ENCODE assay signal across 2 cellular contexts in the genomic region with DNA sequence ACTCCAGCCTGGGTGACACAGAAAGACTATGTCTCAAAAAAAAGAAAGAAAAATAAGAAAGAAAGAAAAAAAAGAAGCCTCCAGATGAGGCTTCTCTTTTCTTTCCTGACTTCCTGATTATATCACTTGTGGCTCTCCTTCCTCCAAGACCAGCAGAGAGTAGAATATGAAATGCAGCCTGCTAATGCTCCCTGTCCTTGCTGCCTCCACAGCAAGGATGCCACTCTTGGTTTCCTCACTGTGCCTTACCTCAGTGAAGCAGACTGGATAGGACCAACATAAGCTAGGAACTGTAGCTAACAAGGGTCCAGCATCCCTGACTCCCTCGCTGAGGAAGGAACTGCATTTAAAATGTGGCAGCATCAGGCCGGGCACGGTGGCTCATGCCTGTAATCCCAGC.
TF ChIP-seq lines count a peak whose summit lies in the region.

No MANE protein-coding gene starts in this region.

TF ChIP-seq in SK-N-SH treated with all-trans-retinoic acid at 6 μM for 48 hours, 23 proteins besides CTCF, POLR2A, EP300 and RAD21 (continued from another document):
- TF ChIP-seq, protein P1, sequence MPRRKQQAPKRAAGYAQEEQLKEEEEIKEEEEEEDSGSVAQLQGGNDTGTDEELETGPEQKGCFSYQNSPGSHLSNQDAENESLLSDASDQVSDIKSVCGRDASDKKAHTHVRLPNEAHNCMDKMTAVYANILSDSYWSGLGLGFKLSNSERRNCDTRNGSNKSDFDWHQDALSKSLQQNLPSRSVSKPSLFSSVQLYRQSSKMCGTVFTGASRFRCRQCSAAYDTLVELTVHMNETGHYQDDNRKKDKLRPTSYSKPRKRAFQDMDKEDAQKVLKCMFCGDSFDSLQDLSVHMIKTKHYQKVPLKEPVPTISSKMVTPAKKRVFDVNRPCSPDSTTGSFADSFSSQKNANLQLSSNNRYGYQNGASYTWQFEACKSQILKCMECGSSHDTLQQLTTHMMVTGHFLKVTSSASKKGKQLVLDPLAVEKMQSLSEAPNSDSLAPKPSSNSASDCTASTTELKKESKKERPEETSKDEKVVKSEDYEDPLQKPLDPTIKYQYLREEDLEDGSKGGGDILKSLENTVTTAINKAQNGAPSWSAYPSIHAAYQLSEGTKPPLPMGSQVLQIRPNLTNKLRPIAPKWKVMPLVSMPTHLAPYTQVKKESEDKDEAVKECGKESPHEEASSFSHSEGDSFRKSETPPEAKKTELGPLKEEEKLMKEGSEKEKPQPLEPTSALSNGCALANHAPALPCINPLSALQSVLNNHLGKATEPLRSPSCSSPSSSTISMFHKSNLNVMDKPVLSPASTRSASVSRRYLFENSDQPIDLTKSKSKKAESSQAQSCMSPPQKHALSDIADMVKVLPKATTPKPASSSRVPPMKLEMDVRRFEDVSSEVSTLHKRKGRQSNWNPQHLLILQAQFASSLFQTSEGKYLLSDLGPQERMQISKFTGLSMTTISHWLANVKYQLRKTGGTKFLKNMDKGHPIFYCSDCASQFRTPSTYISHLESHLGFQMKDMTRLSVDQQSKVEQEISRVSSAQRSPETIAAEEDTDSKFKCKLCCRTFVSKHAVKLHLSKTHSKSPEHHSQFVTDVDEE (CRISPR knock-in tag; IDR thresholded peaks at IDR 0.05): no peak
- TF ChIP-seq ARNTL (CRISPR knock-in tag; IDR thresholded peaks at IDR 0.05; ENCODE audit: borderline replicate concordance, low read depth): no peak
- TF ChIP-seq, protein P2, sequence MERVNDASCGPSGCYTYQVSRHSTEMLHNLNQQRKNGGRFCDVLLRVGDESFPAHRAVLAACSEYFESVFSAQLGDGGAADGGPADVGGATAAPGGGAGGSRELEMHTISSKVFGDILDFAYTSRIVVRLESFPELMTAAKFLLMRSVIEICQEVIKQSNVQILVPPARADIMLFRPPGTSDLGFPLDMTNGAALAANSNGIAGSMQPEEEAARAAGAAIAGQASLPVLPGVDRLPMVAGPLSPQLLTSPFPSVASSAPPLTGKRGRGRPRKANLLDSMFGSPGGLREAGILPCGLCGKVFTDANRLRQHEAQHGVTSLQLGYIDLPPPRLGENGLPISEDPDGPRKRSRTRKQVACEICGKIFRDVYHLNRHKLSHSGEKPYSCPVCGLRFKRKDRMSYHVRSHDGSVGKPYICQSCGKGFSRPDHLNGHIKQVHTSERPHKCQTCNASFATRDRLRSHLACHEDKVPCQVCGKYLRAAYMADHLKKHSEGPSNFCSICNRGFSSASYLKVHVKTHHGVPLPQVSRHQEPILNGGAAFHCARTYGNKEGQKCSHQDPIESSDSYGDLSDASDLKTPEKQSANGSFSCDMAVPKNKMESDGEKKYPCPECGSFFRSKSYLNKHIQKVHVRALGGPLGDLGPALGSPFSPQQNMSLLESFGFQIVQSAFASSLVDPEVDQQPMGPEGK (CRISPR knock-in tag; IDR thresholded peaks at IDR 0.05; ENCODE audit: borderline replicate concordance): no peak
- TF ChIP-seq SNAI2 (CRISPR knock-in tag; IDR thresholded peaks at IDR 0.05): no peak
- TF ChIP-seq ZFP30 (CRISPR knock-in tag; IDR thresholded peaks at IDR 0.05): no peak
- TF ChIP-seq, protein P3, sequence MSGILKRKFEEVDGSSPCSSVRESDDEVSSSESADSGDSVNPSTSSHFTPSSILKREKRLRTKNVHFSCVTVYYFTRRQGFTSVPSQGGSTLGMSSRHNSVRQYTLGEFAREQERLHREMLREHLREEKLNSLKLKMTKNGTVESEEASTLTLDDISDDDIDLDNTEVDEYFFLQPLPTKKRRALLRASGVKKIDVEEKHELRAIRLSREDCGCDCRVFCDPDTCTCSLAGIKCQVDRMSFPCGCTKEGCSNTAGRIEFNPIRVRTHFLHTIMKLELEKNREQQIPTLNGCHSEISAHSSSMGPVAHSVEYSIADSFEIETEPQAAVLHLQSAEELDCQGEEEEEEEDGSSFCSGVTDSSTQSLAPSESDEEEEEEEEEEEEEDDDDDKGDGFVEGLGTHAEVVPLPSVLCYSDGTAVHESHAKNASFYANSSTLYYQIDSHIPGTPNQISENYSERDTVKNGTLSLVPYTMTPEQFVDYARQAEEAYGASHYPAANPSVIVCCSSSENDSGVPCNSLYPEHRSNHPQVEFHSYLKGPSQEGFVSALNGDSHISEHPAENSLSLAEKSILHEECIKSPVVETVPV (CRISPR knock-in tag; IDR thresholded peaks at IDR 0.05): no peak
- no peak for TF ChIP-seq ISL1 (CRISPR knock-in tag; IDR thresholded peaks at IDR 0.05)
- no peak for TF ChIP-seq ZNF8 (CRISPR knock-in tag; IDR thresholded peaks at IDR 0.05)
- TF ChIP-seq, protein P4, sequence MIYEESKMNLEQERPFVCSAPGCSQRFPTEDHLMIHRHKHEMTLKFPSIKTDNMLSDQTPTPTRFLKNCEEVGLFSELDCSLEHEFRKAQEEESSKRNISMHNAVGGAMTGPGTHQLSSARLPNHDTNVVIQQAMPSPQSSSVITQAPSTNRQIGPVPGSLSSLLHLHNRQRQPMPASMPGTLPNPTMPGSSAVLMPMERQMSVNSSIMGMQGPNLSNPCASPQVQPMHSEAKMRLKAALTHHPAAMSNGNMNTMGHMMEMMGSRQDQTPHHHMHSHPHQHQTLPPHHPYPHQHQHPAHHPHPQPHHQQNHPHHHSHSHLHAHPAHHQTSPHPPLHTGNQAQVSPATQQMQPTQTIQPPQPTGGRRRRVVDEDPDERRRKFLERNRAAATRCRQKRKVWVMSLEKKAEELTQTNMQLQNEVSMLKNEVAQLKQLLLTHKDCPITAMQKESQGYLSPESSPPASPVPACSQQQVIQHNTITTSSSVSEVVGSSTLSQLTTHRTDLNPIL (CRISPR knock-in tag; IDR thresholded peaks at IDR 0.05; ENCODE audit: low read depth): no peak
- TF ChIP-seq ZFP3 (CRISPR knock-in tag; IDR thresholded peaks at IDR 0.05): no peak
- no peak for TF ChIP-seq TOX (CRISPR knock-in tag; IDR thresholded peaks at IDR 0.05; ENCODE audit: borderline replicate concordance)
- no peak for TF ChIP-seq BACH2 (CRISPR knock-in tag; IDR thresholded peaks at IDR 0.05; ENCODE audit: borderline replicate concordance)
- no peak for TF ChIP-seq GLIS3 (CRISPR knock-in tag; IDR thresholded peaks at IDR 0.05)

TF ChIP-seq in SK-N-SH, 30 proteins besides CTCF, POLR2A, EP300 and RAD21 (continued from another document):
- TF ChIP-seq, protein P5, sequence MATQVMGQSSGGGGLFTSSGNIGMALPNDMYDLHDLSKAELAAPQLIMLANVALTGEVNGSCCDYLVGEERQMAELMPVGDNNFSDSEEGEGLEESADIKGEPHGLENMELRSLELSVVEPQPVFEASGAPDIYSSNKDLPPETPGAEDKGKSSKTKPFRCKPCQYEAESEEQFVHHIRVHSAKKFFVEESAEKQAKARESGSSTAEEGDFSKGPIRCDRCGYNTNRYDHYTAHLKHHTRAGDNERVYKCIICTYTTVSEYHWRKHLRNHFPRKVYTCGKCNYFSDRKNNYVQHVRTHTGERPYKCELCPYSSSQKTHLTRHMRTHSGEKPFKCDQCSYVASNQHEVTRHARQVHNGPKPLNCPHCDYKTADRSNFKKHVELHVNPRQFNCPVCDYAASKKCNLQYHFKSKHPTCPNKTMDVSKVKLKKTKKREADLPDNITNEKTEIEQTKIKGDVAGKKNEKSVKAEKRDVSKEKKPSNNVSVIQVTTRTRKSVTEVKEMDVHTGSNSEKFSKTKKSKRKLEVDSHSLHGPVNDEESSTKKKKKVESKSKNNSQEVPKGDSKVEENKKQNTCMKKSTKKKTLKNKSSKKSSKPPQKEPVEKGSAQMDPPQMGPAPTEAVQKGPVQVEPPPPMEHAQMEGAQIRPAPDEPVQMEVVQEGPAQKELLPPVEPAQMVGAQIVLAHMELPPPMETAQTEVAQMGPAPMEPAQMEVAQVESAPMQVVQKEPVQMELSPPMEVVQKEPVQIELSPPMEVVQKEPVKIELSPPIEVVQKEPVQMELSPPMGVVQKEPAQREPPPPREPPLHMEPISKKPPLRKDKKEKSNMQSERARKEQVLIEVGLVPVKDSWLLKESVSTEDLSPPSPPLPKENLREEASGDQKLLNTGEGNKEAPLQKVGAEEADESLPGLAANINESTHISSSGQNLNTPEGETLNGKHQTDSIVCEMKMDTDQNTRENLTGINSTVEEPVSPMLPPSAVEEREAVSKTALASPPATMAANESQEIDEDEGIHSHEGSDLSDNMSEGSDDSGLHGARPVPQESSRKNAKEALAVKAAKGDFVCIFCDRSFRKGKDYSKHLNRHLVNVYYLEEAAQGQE (IDR thresholded peaks at IDR 0.05; ENCODE audit: low read depth, low read length): no peak
- TF ChIP-seq JUND (IDR thresholded peaks at IDR 0.05) (no peak), MXI1 (IDR thresholded peaks at IDR 0.05; ENCODE audit: low read depth, low read length) (no peak), CHD2 (IDR thresholded peaks at IDR 0.05; ENCODE audit: low read length, partially characterized antibody) (no peak), GATA2 (CRISPR knock-in tag; IDR thresholded peaks at IDR 0.05) (no peak)
- TF ChIP-seq, protein P6, sequence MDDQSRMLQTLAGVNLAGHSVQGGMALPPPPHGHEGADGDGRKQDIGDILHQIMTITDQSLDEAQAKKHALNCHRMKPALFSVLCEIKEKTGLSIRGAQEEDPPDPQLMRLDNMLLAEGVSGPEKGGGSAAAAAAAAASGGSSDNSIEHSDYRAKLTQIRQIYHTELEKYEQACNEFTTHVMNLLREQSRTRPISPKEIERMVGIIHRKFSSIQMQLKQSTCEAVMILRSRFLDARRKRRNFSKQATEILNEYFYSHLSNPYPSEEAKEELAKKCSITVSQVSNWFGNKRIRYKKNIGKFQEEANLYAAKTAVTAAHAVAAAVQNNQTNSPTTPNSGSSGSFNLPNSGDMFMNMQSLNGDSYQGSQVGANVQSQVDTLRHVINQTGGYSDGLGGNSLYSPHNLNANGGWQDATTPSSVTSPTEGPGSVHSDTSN (IDR thresholded peaks at IDR 0.05): no peak
TF ChIP-seq in SK-N-SH: peak in this region for 0.
